Comparison of ENCODE assay signal across 8 cellular contexts in the genomic region with DNA sequence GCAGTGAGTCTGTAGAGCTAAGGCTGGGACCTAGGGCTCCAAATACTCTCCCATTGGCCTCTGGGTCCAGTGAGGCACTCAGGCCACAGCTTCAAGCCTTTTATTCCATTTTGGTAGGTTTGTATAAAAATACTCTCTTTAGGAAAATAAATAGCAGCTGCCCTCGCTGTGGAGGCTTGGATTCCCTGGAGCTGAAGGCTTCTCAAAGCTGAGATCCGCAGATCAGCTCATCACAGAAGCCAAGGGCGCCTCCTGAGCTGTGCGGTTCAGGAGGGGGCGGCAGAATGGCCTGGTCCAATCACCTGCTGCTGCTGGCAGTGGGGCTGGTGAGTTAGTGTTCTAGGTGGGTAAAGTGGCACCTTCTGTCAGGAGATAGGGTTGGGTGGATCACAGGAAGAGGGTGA. TPM values are rescaled to one million over a fixed set of nuclear protein-coding genes. Genes with fewer than 3 reads are reported as not detected.
DNase-seq lines count a peak whose midpoint lies in the region; FAIRE-seq and TF ChIP-seq lines count a peak whose summit lies in the region.
"Not testable (repeated sequence)": the region's sequence is repeated elsewhere in the genome, so short reads cannot be mapped to it uniquely, and the experiment has no call there.

No MANE protein-coding gene starts in this region.

- not testable (repeated sequence) for H3K9me3 ChIP-seq in A673 (ENCODE audit: low read depth, low read length, poor library complexity, severe bottlenecking); GM23248 (ENCODE audit: low read depth); OCI-LY7 (ENCODE audit: low read length); mucosa of stomach (ENCODE audit: control insufficient read depth, low read length); small intestine (ENCODE audit: control insufficient read depth, low read depth)

- H3K9ac ChIP-seq in GM23248 (peak overlapping the region; percentile 99), mucosa of stomach (ENCODE audit: low read length) (peak overlapping the region; percentile 72)

- not testable (repeated sequence) for H3K36me3 ChIP-seq in A673 (ENCODE audit: insufficient read depth, low read length, poor library complexity, severe bottlenecking); OCI-LY7 (ENCODE audit: insufficient read depth, low read length); mucosa of stomach (ENCODE audit: control insufficient read depth, insufficient read depth, low read length); small intestine (ENCODE audit: control insufficient read depth in 2 of 2, insufficient read depth in 2 of 2, low read length in 2 of 2)
- H3K36me3 ChIP-seq in GM23248 (ENCODE audit: low read depth): peaks cover 32% of the 10 kb centered on the region; the same call in 1 of the 2 replicates

- not testable (repeated sequence) for BruUV-seq in A673 (replicated peaks; lab: Mats Ljungman, UMichigan); OCI-LY7 (replicated peaks; lab: Mats Ljungman, UMichigan)

- DNase-seq in A673 (ENCODE audit: low spot score); glutamatergic neuron; small intestine: not testable (repeated sequence)
- DNase-seq in GM23248: peak; percentile 48
- peak; percentile 59 for DNase-seq in OCI-LY7 (ENCODE audit: low spot score)
- DNase-seq in activated CD8-positive, alpha-beta memory T cell treated with anti-CD3 and anti-CD28 coated beads, Interleukin-2, amount 50 U/mL, for 4 hours: peak; percentile 41
- DNase-seq in cardiac fibroblast (ENCODE audit: low read depth in 2 of 2): peak in 1 of 2 donors; percentile 44

- H3K4me3 ChIP-seq in A673 (ENCODE audit: low read depth, low read length, poor library complexity, severe bottlenecking) (peak overlapping the region; percentile 87), GM23248 (peak overlapping the region; percentile 95), OCI-LY7 (ENCODE audit: low read depth, low read length, poor library complexity, severe bottlenecking) (peak overlapping the region; percentile 93), cardiac fibroblast (replicated peaks in 1 of 2; ENCODE audit: low read depth in 2 of 2, low read length in 2 of 2) (peak overlapping the region; percentile 69 to 80), small intestine (ENCODE audit: low read depth in 1 of 2, low read length in 2 of 2) (peak overlapping the region in 1 of 2 donors; percentile 4)
- H3K4me3 ChIP-seq in mucosa of stomach (ENCODE audit: low read length): not testable (repeated sequence)

- not testable (repeated sequence) for H2AFZ ChIP-seq in GM23248; OCI-LY7 (ENCODE audit: low read length)

- H3K4me1 Mint-ChIP-seq in glutamatergic neuron (ENCODE audit: low read depth, unreplicated experiment): peaks cover 23% of the 10 kb centered on the region

- POLR2A ChIA-PET in A673 (lab: Charles Lee; ENCODE audit: low non-redundant PET) (interaction anchor here (0.7 kb wide), 1 partner anchor 229 kb away, joined by 3 read pairs; no protein-coding TSS in a partner anchor), OCI-LY7 (lab: Charles Lee) (interaction anchor here (0.8 to 1.5 kb wide), 2 partner anchors 9 to 160 kb away, joined by 3 read pairs; a partner anchor contains a TSS)

- CTCF ChIA-PET in A673 (lab: Charles Lee): interaction anchor here (1.1 kb wide), 1 partner anchor 32 kb away, joined by 3 read pairs; no protein-coding TSS in a partner anchor
- CTCF ChIA-PET in OCI-LY7 (lab: Charles Lee; ENCODE audit: unreplicated experiment): not testable (repeated sequence)

- H3K27me3 Mint-ChIP-seq in glutamatergic neuron (ENCODE audit: unreplicated experiment): peaks cover 22% of the 10 kb centered on the region

- in situ Hi-C loops in GM23248 (cut with MboI): not testable (repeated sequence)

- H3K27ac Mint-ChIP-seq in glutamatergic neuron (ENCODE audit: unreplicated experiment): peak overlapping the region; percentile 41

- not testable (repeated sequence) for H3K27me3 ChIP-seq in A673 (replicated peaks; ENCODE audit: insufficient read depth, low read depth, low read length, poor library complexity); GM23248 (replicated peaks; ENCODE audit: insufficient read depth); mucosa of stomach (ENCODE audit: control insufficient read depth, insufficient read depth, low read length); small intestine (ENCODE audit: control insufficient read depth in 2 of 2, insufficient read depth in 2 of 2, low read length in 2 of 2)

- intact Hi-C loops in A673 (cut with micrococcal nuclease; ENCODE audit: unreplicated experiment): not testable (repeated sequence)
- intact Hi-C loops in OCI-LY7 (cut with micrococcal nuclease; ENCODE audit: unreplicated experiment): loop anchor here (5.0 kb wide), 2 partner anchors 110 to 160 kb away; a partner anchor contains a TSS

- not testable (repeated sequence) for H4K20me1 ChIP-seq in GM23248 (ENCODE audit: insufficient read depth); OCI-LY7 (ENCODE audit: insufficient read depth, low read length)

- H3K79me2 ChIP-seq in GM23248 (ENCODE audit: insufficient read depth) (peaks cover 68% of the 10 kb centered on the region), OCI-LY7 (ENCODE audit: insufficient read depth, low read depth, low read length) (peaks cover 34% of the 10 kb centered on the region)

- FAIRE-seq in small intestine (lab: Jason Lieb, UNC): not testable (repeated sequence)

- H3F3A ChIP-seq in GM23248 (ENCODE audit: insufficient read depth): peaks cover 75% of the 10 kb centered on the region

- 66 to 67% methylated on average over 5 of the region's 5 CpGs for WGBS in GM23248 (ENCODE audit: low coverage in 1 of 2, low lambda C conversion rate in 2 of 2, missing lambda C conversion rate in 2 of 2), 2 experiments
- WGBS in small intestine, 3 donors: 61 to 82% (median 70%) methylated on average over 5 of the region's 5 CpGs

- H3K9me2 ChIP-seq in GM23248 (ENCODE audit: insufficient read depth); OCI-LY7 (ENCODE audit: insufficient read depth, low read length): not testable (repeated sequence)

- not testable (repeated sequence) for H3K36me3 Mint-ChIP-seq in glutamatergic neuron (ENCODE audit: unreplicated experiment)

- H3K4me1 ChIP-seq in A673 (ENCODE audit: insufficient read depth, low read length, poor library complexity, severe bottlenecking): peaks cover 44% of the 10 kb centered on the region
- peaks cover 62% of the 10 kb centered on the region for H3K4me1 ChIP-seq in GM23248 (ENCODE audit: insufficient read depth)
- peaks cover 49% of the 10 kb centered on the region for H3K4me1 ChIP-seq in OCI-LY7 (ENCODE audit: insufficient read depth, low read length, poor library complexity, severe bottlenecking)
- H3K4me1 ChIP-seq in mucosa of stomach (ENCODE audit: control insufficient read depth, insufficient read depth, low read length): peaks cover 50% of the 10 kb centered on the region
- H3K4me1 ChIP-seq in small intestine (ENCODE audit: control insufficient read depth in 2 of 2, insufficient read depth in 1 of 2, low read depth in 1 of 2, low read length in 1 of 2): peaks cover 4 to 11% of the 10 kb centered on the region in 2 donors

- H3K27ac ChIP-seq in A673 (ENCODE audit: low read depth, low read length, poor library complexity, severe bottlenecking) (peak overlapping the region; percentile 88), GM23248 (peak overlapping the region; percentile 99), OCI-LY7 (ENCODE audit: low read depth, low read length, poor library complexity, severe bottlenecking) (peak overlapping the region; percentile 86), small intestine (ENCODE audit: low read depth in 1 of 2, low read length in 1 of 2) (peak overlapping the region; percentile 27 to 97)

- peaks cover 18% of the 10 kb centered on the region for H3K9me3 Mint-ChIP-seq in glutamatergic neuron (ENCODE audit: unreplicated experiment)

- H3K4me3 Mint-ChIP-seq in glutamatergic neuron (ENCODE audit: unreplicated experiment): peak overlapping the region; percentile 74

- not testable (repeated sequence) for TF ChIP-seq CTCF in A673 (conservative IDR thresholded peaks at IDR 0.05; ENCODE audit: low read depth, low read length); cardiac fibroblast (IDR thresholded peaks at IDR 0.05; ENCODE audit: low read depth, low read length); glutamatergic neuron (IDR thresholded peaks at IDR 0.05; ENCODE audit: partially characterized antibody, unreplicated experiment)
- peak; percentile 38; the same call in 1 of the 2 replicates for TF ChIP-seq CTCF in OCI-LY7 (conservative IDR thresholded peaks at IDR 0.05; ENCODE audit: low read length)

- H3K4me2 ChIP-seq in GM23248 (ENCODE audit: unreplicated experiment) (peak overlapping the region; percentile 93), OCI-LY7 (ENCODE audit: low read length) (peak overlapping the region; percentile 97)

RNA-seq across cellular contexts. Expression of a gene that starts 1.7 kb away (rescaled TPM):
- total RNA-seq in A673 (2021): 32.3 and 32.9 TPM in 2 replicates
- 95.1 and 143 TPM in 2 replicates for total RNA-seq in GM23248 (2014; rRNA removed; shearing (Covaris generic))
- 116 and 118 TPM in 2 replicates for polyA plus RNA-seq in GM23248 (2016; fragmentation: Nextera tagmentation; extraction: Ambion mirVana)
- 72.7 and 76.7 TPM in 2 replicates for total RNA-seq in OCI-LY7 (2014; rRNA removed; shearing (Covaris generic))
- total RNA-seq in OCI-LY7 (2022): 49.0 and 64.1 TPM in 2 replicates
- 23.6 TPM for total RNA-seq in glutamatergic neuron (ENCODE audit: unreplicated experiment)
- polyA plus RNA-seq in small intestine: 10 to 100 TPM in 2 of 3 donors, 1 to 10 TPM in 1; 6.5 to 32.5 (median 18.6) TPM

RNA-seq across cellular contexts. Expression of a gene that starts 3.9 kb away (rescaled TPM):
- total RNA-seq in A673 (2021) (98.5 and 116 TPM in 2 replicates), OCI-LY7 (2022) (89.4 and 97.3 TPM in 2 replicates), glutamatergic neuron (ENCODE audit: unreplicated experiment) (115 TPM)
- total RNA-seq in GM23248 (2014; rRNA removed; shearing (Covaris generic)): 201 and 220 TPM in 2 replicates
- polyA plus RNA-seq in GM23248 (2016; fragmentation: Nextera tagmentation; extraction: Ambion mirVana) (200 and 203 TPM in 2 replicates), small intestine (100 to 1,000 TPM in 2 of 3 donors, 10 to 100 TPM in 1; 57.6 to 131 (median 115) TPM)
- total RNA-seq in OCI-LY7 (2014; rRNA removed; shearing (Covaris generic)): 133 and 184 TPM in 2 replicates

RNA-seq across cellular contexts. Expression of a gene that starts 8.0 kb away (rescaled TPM):
- 12.6 and 29.0 TPM in 2 replicates for total RNA-seq in A673 (2021)
- total RNA-seq in GM23248 (2014; rRNA removed; shearing (Covaris generic)): 80.6 and 88.9 TPM in 2 replicates
- 104 and 105 TPM in 2 replicates for polyA plus RNA-seq in GM23248 (2016; fragmentation: Nextera tagmentation; extraction: Ambion mirVana)
- total RNA-seq in OCI-LY7 (2014; rRNA removed; shearing (Covaris generic)): 0.88 TPM in 1 of 2 replicates, not detected in the other
- 0.52 TPM in 1 of 2 replicates, not detected in the other for total RNA-seq in OCI-LY7 (2022)
- total RNA-seq in glutamatergic neuron (ENCODE audit: unreplicated experiment): not detected
- 1 to 10 TPM; 1.4 to 5.2 (median 2.5) TPM for polyA plus RNA-seq in small intestine

RNA-seq across cellular contexts. Expression of a gene that starts 12.5 kb away (rescaled TPM):
- total RNA-seq in A673 (2021): not detected in 2 replicates
- 1.1 TPM in 1 of 2 replicates, not detected in the other for total RNA-seq in GM23248 (2014; rRNA removed; shearing (Covaris generic))
- 0.23 and 0.51 TPM in 2 replicates for polyA plus RNA-seq in GM23248 (2016; fragmentation: Nextera tagmentation; extraction: Ambion mirVana)
- not detected in 2 replicates for total RNA-seq in OCI-LY7 (2014; rRNA removed; shearing (Covaris generic))
- not detected in 2 replicates for total RNA-seq in OCI-LY7 (2022)
- total RNA-seq in glutamatergic neuron (ENCODE audit: unreplicated experiment): not detected
- 1 to 10 TPM in 1 of 3 donors, under 1 TPM in 2; 0.43 to 3.5 (median 0.67) TPM for polyA plus RNA-seq in small intestine

RNA-seq across cellular contexts. Expression of a gene that starts 19.5 kb away (rescaled TPM):
- total RNA-seq in A673 (2021): 31.2 and 37.6 TPM in 2 replicates
- 308 and 328 TPM in 2 replicates for total RNA-seq in GM23248 (2014; rRNA removed; shearing (Covaris generic))
- 520 and 545 TPM in 2 replicates for polyA plus RNA-seq in GM23248 (2016; fragmentation: Nextera tagmentation; extraction: Ambion mirVana)
- 6.1 and 7.2 TPM in 2 replicates for total RNA-seq in OCI-LY7 (2014; rRNA removed; shearing (Covaris generic))
- total RNA-seq in OCI-LY7 (2022): 7.6 and 8.9 TPM in 2 replicates
- total RNA-seq in glutamatergic neuron (ENCODE audit: unreplicated experiment): 16.3 TPM
- polyA plus RNA-seq in small intestine: 10 to 100 TPM in 1 of 3 donors, 1 to 10 TPM in 2; 4.7 to 14.7 (median 9.5) TPM
